ENCODE assay signal across 8 cellular contexts in genomic region chrX:154051210-154051810, GRCh38. TPM values are rescaled to one million over a fixed set of nuclear protein-coding genes. Genes with fewer than 3 reads are reported as not detected.
DNase-seq lines count a peak whose midpoint lies in the region; ATAC-seq and TF ChIP-seq lines count a peak whose summit lies in the region.

No MANE protein-coding gene starts in this region.

- DNase-seq in CD8-positive, alpha-beta T cell = peak; percentile 43 to 80 (median 70)
- peak; percentile 28 for DNase-seq in HFFc6
- DNase-seq in RPMI8226 = peak; percentile 77
- DNase-seq in activated T-helper 9 cell treated with anti-CD3 and anti-CD28 coated beads, Interleukin-2, amount 50 U/mL, for 16 hours (ENCODE audit: low read depth) = peak; percentile 48
- peak; percentile 48 for DNase-seq in globus pallidus (ENCODE audit: low spot score)
- peak; percentile 74 for DNase-seq in prostate gland (ENCODE audit: low spot score)
- peak; percentile 70 to 83 for DNase-seq in uterus

- CTCF ChIA-PET in CD8-positive, alpha-beta T cell (lab: Charles Lee) = interaction anchor here (0.6 to 2.1 kb wide), 5 partner anchors 15 to 41 kb away, joined by 3 to 7 read pairs (median 4); no protein-coding TSS in a partner anchor

- H3K4me1 ChIP-seq in CD8-positive, alpha-beta T cell (ENCODE audit: insufficient read depth, low read length) = peaks cover 18% of the 10 kb centered on the region
- H3K4me1 ChIP-seq in prostate gland (replicated peaks) (no peaks in the 10 kb centered on the region), uterus (peaks cover 0 to 8% of the 10 kb centered on the region in 2 donors)

- H3K4me1 Mint-ChIP-seq in CD8-positive, alpha-beta T cell (ENCODE audit: low read depth) = peaks cover 41% of the 10 kb centered on the region
- peaks cover 31% of the 10 kb centered on the region for H3K4me1 Mint-ChIP-seq in HFFc6 (ENCODE audit: low read depth)

- H3K9me3 ChIP-seq in CD8-positive, alpha-beta T cell (ENCODE audit: low read length) = no peaks in the 10 kb centered on the region
- H3K9me3 ChIP-seq in prostate gland = no peaks in the 10 kb centered on the region
- no peaks in the 10 kb centered on the region for H3K9me3 ChIP-seq in uterus

- no peak overlapping the region for H3K4me3 Mint-ChIP-seq in CD8-positive, alpha-beta T cell
- no peak overlapping the region for H3K4me3 Mint-ChIP-seq in HFFc6

- peak; percentile 55 for TF ChIP-seq CTCF in CD8-positive, alpha-beta T cell (IDR thresholded peaks at IDR 0.05)
- TF ChIP-seq CTCF in HFFc6 (IDR thresholded peaks at IDR 0.05) (peak; percentile 78), prostate gland (IDR thresholded peaks at IDR 0.05) (peak; percentile 23 to 66 (median 56)), uterus (IDR thresholded peaks at IDR 0.05) (peak; percentile 61 to 69 (median 65))

- no peak overlapping the region for H3K4me3 ChIP-seq in CD8-positive, alpha-beta T cell (ENCODE audit: low read depth, low read length)
- H3K4me3 ChIP-seq in prostate gland (no peak overlapping the region), uterus (no peak overlapping the region)

- peak overlapping the region; percentile 62 for H3K27ac Mint-ChIP-seq in CD8-positive, alpha-beta T cell
- peak overlapping the region; percentile 42; the same call in 1 of the 2 replicates for H3K27ac Mint-ChIP-seq in HFFc6

- TF ChIP-seq POLR2A in prostate gland (IDR thresholded peaks at IDR 0.05) = no peak
- TF ChIP-seq POLR2A in uterus (IDR thresholded peaks at IDR 0.05) = no peak

- intact Hi-C loops in CD8-positive, alpha-beta T cell (cut with DNase I, micrococcal nuclease) = loop anchor here (1.0 to 10.0 kb wide), 5 partner anchors 37 to 289 kb away; partner anchors contain the start of gene PLXNB3 (in 1 of the 2)
- intact Hi-C loops in prostate gland (cut with DNase I) = loop anchor here (2.0 kb wide), 1 partner anchor 39 kb away; no protein-coding TSS in a partner anchor
- intact Hi-C loops in uterus (cut with DNase I; ENCODE audit: low total_unique reads) = no loop called here

- peaks cover 8% of the 10 kb centered on the region for H3K36me3 ChIP-seq in CD8-positive, alpha-beta T cell (ENCODE audit: insufficient read depth, low read length)
- H3K36me3 ChIP-seq in prostate gland (no peaks in the 10 kb centered on the region), uterus (no peaks in the 10 kb centered on the region)

- POLR2A ChIA-PET in CD8-positive, alpha-beta T cell (lab: Charles Lee) = no interaction called here

- H3K27me3 ChIP-seq in CD8-positive, alpha-beta T cell (ENCODE audit: insufficient read depth, low read length) = no peaks in the 10 kb centered on the region
- H3K27me3 ChIP-seq in prostate gland (replicated peaks; ENCODE audit: insufficient read depth) = no peaks in the 10 kb centered on the region
- no peaks in the 10 kb centered on the region for H3K27me3 ChIP-seq in uterus

- H3K27ac ChIP-seq in CD8-positive, alpha-beta T cell (ENCODE audit: low read depth, low read length) = no peak overlapping the region
- H3K27ac ChIP-seq in prostate gland (peak overlapping the region; percentile 54 to 74), uterus (peak overlapping the region; percentile 51 to 62)

- peak; percentile 85 for ATAC-seq in CD8-positive, alpha-beta T cell
- no peak for ATAC-seq in HG02642 (IDR thresholded peaks at IDR 0.05; ENCODE audit: poor library complexity, unreplicated experiment)

- peaks cover 55% of the 10 kb centered on the region for H3K36me3 Mint-ChIP-seq in CD8-positive, alpha-beta T cell
- peaks cover 6% of the 10 kb centered on the region for H3K36me3 Mint-ChIP-seq in HFFc6 (ENCODE audit: low read depth)

- no peaks in the 10 kb centered on the region for H3K27me3 Mint-ChIP-seq in CD8-positive, alpha-beta T cell (ENCODE audit: low read depth)
- no peaks in the 10 kb centered on the region; the same call in none of the 2 replicates for H3K27me3 Mint-ChIP-seq in HFFc6 (ENCODE audit: insufficient read depth)

- WGBS in prostate gland = 31% methylated on average over 8 of the region's 8 CpGs

- no peaks in the 10 kb centered on the region for H3K9me3 Mint-ChIP-seq in CD8-positive, alpha-beta T cell
- H3K9me3 Mint-ChIP-seq in HFFc6 = no peaks in the 10 kb centered on the region

RNA-seq across cellular contexts. Expression of gene IRAK1, which starts 31.6 kb away (rescaled TPM):
- total RNA-seq in CD8-positive, alpha-beta T cell = 10 to 100 TPM; 84.8 to 92.5 TPM
- total RNA-seq in HFFc6 (2021; fragmentation: NEBNext Ultra II Directional; extraction: Animal tissue kit (Norgen Biotek cat#: 25700)) = 100 to 1,000 TPM; 103 to 133 (median 120) TPM
- 100 to 1,000 TPM; 113 to 122 TPM for total RNA-seq in prostate gland
- 10 to 100 TPM in 3 of 4 donors, 1 to 10 TPM in 1; 9.7 to 52.6 (median 35.8) TPM for total RNA-seq in uterus

RNA-seq across cellular contexts. Expression of gene MECP2, which starts 46.2 kb away (rescaled TPM):
- total RNA-seq in CD8-positive, alpha-beta T cell = 100 to 1,000 TPM; 106 to 204 TPM
- total RNA-seq in HFFc6 (2021; fragmentation: NEBNext Ultra II Directional; extraction: Animal tissue kit (Norgen Biotek cat#: 25700)) = 10 to 100 TPM; 28.8 to 35.8 (median 31.9) TPM
- total RNA-seq in prostate gland = 10 to 100 TPM; 54.4 to 85.2 TPM
- total RNA-seq in uterus = 100 to 1,000 TPM in 1 of 4 donors, 10 to 100 TPM in 3; 29.7 to 106 (median 50.6) TPM
